ENCODE assay signal across 18 cellular contexts in genomic region chr3:48128779-48129178, GRCh38.
"Had no signal": no experiment of that assay in that cellular context is flagged by ENCODE, and none has a peak within 500 bp of the region (broad histone marks: within the 10 kb centered on the region; RNA-seq: fewer than 3 reads in every experiment).

No MANE protein-coding gene starts in this region.

- H3K27ac ChIP-seq: left lung, WERI-Rb-1 had no signal

- H3K36me3 ChIP-seq: esophagus squamous epithelium, gastroesophageal sphincter, heart left ventricle, left lung, upper lobe of left lung, WERI-Rb-1 had no signal

- DNase-seq: activated CD4-positive, alpha-beta T cell treated with anti-CD3 and anti-CD28 coated beads, Interleukin-2, amount 10 ng/mL, durations not matched to agents 7 days and 5 days; activated CD4-positive, CD25-positive, alpha-beta regulatory T cell treated with anti-CD3 and anti-CD28 coated beads, Interleukin-2, amount 50 U/mL, for 72 hours; activated CD8-positive, alpha-beta T cell treated with anti-CD3 and anti-CD28 coated beads, Interleukin-2, amount 10 ng/mL, durations not matched to agents 7 days and 5 days; activated T-cell treated with anti-CD3 and anti-CD28 coated beads, Interleukin-2, amount 50 U/mL, for 1 hour; aorta; effector memory CD4-positive, alpha-beta T cell; esophagus squamous epithelium; heart left ventricle; left lung; midbrain; natural killer cell; retina; stimulated activated CD4-positive, alpha-beta T cell treated with anti-CD3 and anti-CD28 coated beads, Interleukin-4, amount 100 ng/mL, for 1 hour; stimulated activated naive CD8-positive, alpha-beta T cell treated with anti-CD3 and anti-CD28 coated beads, Interleukin-15, Interleukin-2, amounts not matched to agents 100 U/mL and 50 U/mL, for 24 hours; upper lobe of left lung; WERI-Rb-1 had no signal

- H3K27me3 ChIP-seq: esophagus squamous epithelium, gastroesophageal sphincter, heart left ventricle, left lung, upper lobe of left lung had no signal

- H3K9me3 ChIP-seq: esophagus squamous epithelium, gastroesophageal sphincter, heart left ventricle, left lung, upper lobe of left lung had no signal

- ATAC-seq: activated CD8-positive, alpha-beta T cell treated with anti-CD3 and anti-CD28 coated beads, Interleukin-2, amount 10 ng/mL, durations not matched to agents 7 days and 5 days; activated naive CD4-positive, alpha-beta T cell treated with anti-CD3 and anti-CD28 coated beads, Interleukin-2, amount 50 U/mL, for 72 hours; gastroesophageal sphincter; heart left ventricle; left lung; natural killer cell; stimulated activated naive CD8-positive, alpha-beta T cell treated with anti-CD3 and anti-CD28 coated beads, Interleukin-15, Interleukin-2, amounts not matched to agents 100 U/mL and 50 U/mL, for 24 hours had no signal

- H3K4me3 ChIP-seq: esophagus squamous epithelium, gastroesophageal sphincter, heart left ventricle, left lung, upper lobe of left lung had no signal
